35 cellular contexts compared by ENCODE assay signal in genomic region chr14:90891326-90891725, GRCh38.
"Had no signal": no experiment of that assay in that cellular context is flagged by ENCODE, and none has a peak within 500 bp of the region (broad histone marks: within the 10 kb centered on the region; RNA-seq: fewer than 3 reads in every experiment).

No MANE protein-coding gene starts in this region.

- H3K4me2 ChIP-seq: KMS-11 had no signal

- H3K36me3 ChIP-seq: MG63 had no signal

- H3K9ac ChIP-seq: KMS-11 had no signal

- DNase-seq: Karpas-422, Kasumi-1, KG1, MG63, MM.1S, MV-4-11, NCI-H1048, NCI-H1092, NCI-H1092 treated with DMSO at 0.1 percent for 48 hours, NCI-H1105, NCI-H1105 treated with DMSO at 0.1 percent for 48 hours, NCI-H1417, NCI-H1417 treated with DMSO at 0.1 percent for 48 hours, NCI-H1436, NCI-H1436 treated with DMSO at 0.1 percent for 48 hours, NCI-H146, NCI-H1694, NCI-H1694 treated with DMSO at 0.1 percent for 48 hours, NCI-H187, NCI-H187 treated with DMSO at 0.1 percent for 48 hours, NCI-H1930, NCI-H2029, NCI-H2029 treated with DMSO at 0.1 percent for 48 hours, NCI-H2081, NCI-H2081 treated with DMSO at 0.1 percent for 48 hours, NCI-H2171, NCI-H2171 treated with DMSO at 0.1 percent for 48 hours, NCI-H2227 treated with DMSO at 0.1 percent for 48 hours, NCI-H226, NCI-H345, NCI-H446, NCI-H446 treated with DMSO at 0.1 percent for 48 hours, NCI-H510A, NCI-H510A treated with DMSO at 0.1 percent for 48 hours had no signal

- H3K4me3 ChIP-seq: MG63 had no signal

- H3K9me3 ChIP-seq: MG63 had no signal

- H3K27ac ChIP-seq: KMS-11 had no signal

- H3K27me3 ChIP-seq: MG63 had no signal
